ENCODE assay signal across 8 cellular contexts in the genomic region with DNA sequence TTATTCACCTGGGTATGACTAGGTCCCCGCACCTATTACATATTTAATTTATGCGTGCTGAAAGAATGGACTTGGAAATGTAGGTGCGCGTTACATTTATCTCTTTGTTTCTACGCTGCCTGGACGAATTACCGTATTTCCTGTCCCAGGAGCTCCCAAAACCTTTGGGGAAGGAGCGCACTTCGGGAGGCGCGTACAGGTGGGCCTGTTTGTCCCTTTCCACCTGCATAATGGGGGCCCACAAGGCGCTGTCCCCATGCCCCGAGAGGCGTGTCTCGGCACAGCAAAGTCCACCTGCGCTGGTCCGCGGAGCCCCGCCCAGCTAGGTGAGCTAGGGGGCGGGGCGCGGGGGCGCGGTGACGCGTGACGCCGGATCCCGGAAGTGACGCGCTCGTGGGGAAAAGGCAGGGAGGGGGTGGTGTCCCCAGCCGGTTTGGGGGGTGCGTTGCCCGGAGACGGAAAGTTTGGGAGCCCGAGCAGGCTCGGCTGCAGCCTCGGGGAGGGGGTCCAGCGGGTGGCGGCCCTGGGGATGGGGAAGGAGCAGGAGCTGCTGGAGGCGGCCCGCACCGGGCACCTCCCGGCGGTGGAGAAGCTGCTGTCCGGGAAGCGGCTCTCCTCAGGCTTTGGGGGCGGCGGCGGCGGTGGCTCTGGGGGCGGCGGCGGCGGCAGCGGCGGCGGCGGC. TPM values are rescaled to one million over a fixed set of nuclear protein-coding genes. Genes with fewer than 3 reads are reported as not detected.
DNase-seq lines count a peak whose midpoint lies in the region; ATAC-seq and TF ChIP-seq lines count a peak whose summit lies in the region.

Gene ANKS1A (plus strand): TSS at position 382 of the 682 bp plus-strand sequence. CDS start 148 bp downstream, at position 530.

- no peaks in the 10 kb centered on the region for H3K27me3 Mint-ChIP-seq in activated T-cell treated with anti-CD3 and anti-CD28 coated beads, Interleukin-2, amount 50 U/mL, for 24 hours

- H3K9me3 Mint-ChIP-seq in activated T-cell treated with anti-CD3 and anti-CD28 coated beads, Interleukin-2, amount 50 U/mL, for 24 hours: peaks cover 2% of the 10 kb centered on the region

- peak within 1 kb of the TSS; percentile 98 for H3K27ac Mint-ChIP-seq in activated T-cell treated with anti-CD3 and anti-CD28 coated beads, Interleukin-2, amount 50 U/mL, for 24 hours

- no peak for TF ChIP-seq CTCF in OCI-LY7 (conservative IDR thresholded peaks at IDR 0.05; ENCODE audit: low read length)

- ATAC-seq in GM18861 (IDR thresholded peaks at IDR 0.05; ENCODE audit: unreplicated experiment) (peak; percentile 37), esophagus mucosa (peak; percentile 91)

- H3K4me3 ChIP-seq in OCI-LY7 (ENCODE audit: low read depth, low read length, poor library complexity, severe bottlenecking): peak within 1 kb of the TSS; percentile 97

- H3K9me3 ChIP-seq in OCI-LY7 (ENCODE audit: low read length): no peaks in the 10 kb centered on the region

- peaks cover 10% of the 10 kb centered on the region for H3K36me3 ChIP-seq in OCI-LY7 (ENCODE audit: insufficient read depth, low read length)

- peak within 1 kb of the TSS; percentile 47 for H3K27ac ChIP-seq in OCI-LY7 (ENCODE audit: low read depth, low read length, poor library complexity, severe bottlenecking)

- peaks cover 38% of the 10 kb centered on the region for H3K36me3 Mint-ChIP-seq in activated T-cell treated with anti-CD3 and anti-CD28 coated beads, Interleukin-2, amount 50 U/mL, for 24 hours (ENCODE audit: low read depth)

- peak within 1 kb of the TSS; percentile 81 for H3K4me2 ChIP-seq in OCI-LY7 (ENCODE audit: low read length)

- peak; percentile 68 for DNase-seq in 8988T
- DNase-seq in HT-29 (ENCODE audit: low spot score): peak; percentile 92
- peak; percentile 83 for DNase-seq in OCI-LY7 (ENCODE audit: low spot score)
- peak; percentile 95 for DNase-seq in activated T-cell treated with anti-CD3 and anti-CD28 coated beads, Interleukin-2, amount 50 U/mL, for 24 hours
- peak; percentile 63 for DNase-seq in myocyte (ENCODE audit: low read depth)
- DNase-seq in stimulated activated CD8-positive, alpha-beta memory T cell treated with anti-CD3 and anti-CD28 coated beads, Interleukin-7, amount 100 ng/mL, for 24 hours (ENCODE audit: low read depth): peak; percentile 89

- H3K4me3 Mint-ChIP-seq in activated T-cell treated with anti-CD3 and anti-CD28 coated beads, Interleukin-2, amount 50 U/mL, for 24 hours: peak within 1 kb of the TSS; percentile 100

- peaks cover 23% of the 10 kb centered on the region for H3K4me1 ChIP-seq in OCI-LY7 (ENCODE audit: insufficient read depth, low read length, poor library complexity, severe bottlenecking)

- CTCF ChIA-PET in OCI-LY7 (lab: Charles Lee; ENCODE audit: unreplicated experiment): interaction anchor here (0.6 kb wide), 1 partner anchor 1428 kb away, joined by 4 read pairs; no protein-coding TSS in a partner anchor

- H4K20me1 ChIP-seq in OCI-LY7 (ENCODE audit: insufficient read depth, low read length): no peaks in the 10 kb centered on the region

- H3K4me1 Mint-ChIP-seq in activated T-cell treated with anti-CD3 and anti-CD28 coated beads, Interleukin-2, amount 50 U/mL, for 24 hours (ENCODE audit: low read depth): peaks cover 51% of the 10 kb centered on the region

- peaks cover 28% of the 10 kb centered on the region for H3K79me2 ChIP-seq in OCI-LY7 (ENCODE audit: insufficient read depth, low read depth, low read length)

- intact Hi-C loops in OCI-LY7 (cut with micrococcal nuclease; ENCODE audit: unreplicated experiment): loop anchor here (5.0 to 10.0 kb wide), 2 partner anchors 132 to 214 kb away; partner anchors contain the start of gene SNRPC

- BruUV-seq in OCI-LY7 (replicated peaks; lab: Mats Ljungman, UMichigan): no TSS peak

- H3K9me2 ChIP-seq in OCI-LY7 (ENCODE audit: insufficient read depth, low read length): no peaks in the 10 kb centered on the region

- POLR2A ChIA-PET in OCI-LY7 (lab: Charles Lee): interaction anchor here (0.7 to 1.0 kb wide), 2 partner anchors 273 to 459 kb away, joined by 3 to 4 read pairs; no protein-coding TSS in a partner anchor

- peak within 1 kb of the TSS; percentile 92 for H2AFZ ChIP-seq in OCI-LY7 (ENCODE audit: low read length)

RNA-seq across cellular contexts. Expression of gene ANKS1A, which starts in this region (rescaled TPM):
- total RNA-seq in HT-29 (2014; rRNA removed; shearing (Covaris generic)): 23.4 and 25.2 TPM in 2 replicates
- 7.8 and 10.9 TPM in 2 replicates for total RNA-seq in OCI-LY7 (2014; rRNA removed; shearing (Covaris generic))
- total RNA-seq in OCI-LY7 (2022) (12.3 and 13.8 TPM in 2 replicates), esophagus mucosa (13.6 TPM), myocyte (70.6 and 90.2 TPM in 2 replicates)
- polyA plus RNA-seq in myocyte (2012): 53.0 TPM

Comparison
In these comparisons a context has a peak if more than half of its experiments do, and no peak if none do; other contexts are left out.
1. Peak in every context shown above with its lines: DNase-seq, ATAC-seq, H3K4me3 ChIP-seq and H3K27ac ChIP-seq.